ENCODE assay signal across 28 cellular contexts in the genomic region with DNA sequence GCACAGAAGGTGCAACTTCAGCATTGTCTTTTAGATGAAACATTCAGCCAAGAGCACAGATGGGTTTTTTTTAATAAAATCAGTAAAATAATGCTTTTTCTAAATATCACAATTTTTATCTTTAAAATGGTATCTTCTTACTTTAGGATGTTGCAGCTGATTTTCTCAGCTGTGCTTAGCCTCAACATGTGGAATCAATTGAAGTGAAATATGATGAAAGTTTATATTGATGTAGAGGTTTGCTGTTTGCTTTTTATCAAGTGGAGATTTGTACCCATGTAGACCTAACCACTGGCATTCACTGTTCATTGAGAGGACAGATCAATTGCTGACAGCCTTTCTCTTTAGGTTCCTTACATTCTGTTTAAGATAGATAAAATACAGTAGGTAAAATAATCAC.
"Had no signal": no experiment of that assay in that cellular context is flagged by ENCODE, and none has a peak within 500 bp of the region (broad histone marks: within the 10 kb centered on the region; RNA-seq: fewer than 3 reads in every experiment).

No MANE protein-coding gene starts in this region.

- H3K27ac Mint-ChIP-seq: activated CD4-positive, alpha-beta memory T cell treated with anti-CD3 and anti-CD28 coated beads for 36 hours; activated CD4-positive, alpha-beta T cell treated with anti-CD3 and anti-CD28 coated beads for 36 hours; activated CD4-positive, alpha-beta T cell treated with anti-CD3 and anti-CD28 coated beads, Interleukin-2, amount 10 ng/mL, durations not matched to agents 24 days and 14 days; activated CD8-positive, alpha-beta memory T cell treated with anti-CD3 and anti-CD28 coated beads, Interleukin-2, amount 10 ng/mL, durations not matched to agents 7 days and 5 days; activated CD8-positive, alpha-beta T cell treated with anti-CD3 and anti-CD28 coated beads, Interleukin-2, amount 10 ng/mL, durations not matched to agents 7 days and 5 days; activated naive CD4-positive, alpha-beta T cell treated with anti-CD3 and anti-CD28 coated beads for 36 hours; activated naive CD4-positive, alpha-beta T cell treated with anti-CD3 and anti-CD28 coated beads, Interleukin-2, amount 50 U/mL, for 24 hours; activated naive CD8-positive, alpha-beta T cell treated with anti-CD3 and anti-CD28 coated beads for 36 hours; activated naive CD8-positive, alpha-beta T cell treated with anti-CD3 and anti-CD28 coated beads, Interleukin-2, amount 50 U/mL, for 24 hours; activated T-helper 1 cell treated with anti-CD3 and anti-CD28 coated beads, Interleukin-12 subunit alpha, Interleukin-12 subunit beta, Interleukin-2, Interleukin-4 antibody, amounts not matched to agents 30 ng/mL and 10 ng/mL and 1 ng/mL, durations not matched to agents 14 hours and 24 hours and 36 hours; activated T-helper 2 cell treated with anti-CD3 and anti-CD28 coated beads, Interferon-gamma antibody, Interleukin-2, Interleukin-4, amounts not matched to agents 10 μg/mL and 5 μg/mL and 100 μg/mL, durations not matched to agents 14 hours and 24 hours and 36 hours; endodermal cell had no signal

- H3K4me1 ChIP-seq: body of pancreas, foreskin keratinocyte, gastrocnemius medialis had no signal

- H3K36me3 ChIP-seq: gastrocnemius medialis had no signal

- ATAC-seq: activated CD4-positive, alpha-beta T cell treated with anti-CD3 and anti-CD28 coated beads for 36 hours; activated CD8-positive, alpha-beta memory T cell treated with anti-CD3 and anti-CD28 coated beads, Interleukin-2, amount 10 ng/mL, durations not matched to agents 7 days and 5 days; activated CD8-positive, alpha-beta T cell treated with anti-CD3 and anti-CD28 coated beads, Interleukin-2, amount 10 ng/mL, durations not matched to agents 7 days and 5 days; activated naive CD8-positive, alpha-beta T cell treated with anti-CD3 and anti-CD28 coated beads, Interleukin-2, amount 50 U/mL, for 24 hours; body of pancreas; esophagus mucosa; foreskin keratinocyte; gastrocnemius medialis; heart left ventricle had no signal

- H3K4me3 Mint-ChIP-seq: activated CD4-positive, alpha-beta memory T cell treated with anti-CD3 and anti-CD28 coated beads for 36 hours; activated CD4-positive, alpha-beta T cell treated with anti-CD3 and anti-CD28 coated beads for 36 hours; activated CD4-positive, alpha-beta T cell treated with anti-CD3 and anti-CD28 coated beads, Interleukin-2, amount 10 ng/mL, durations not matched to agents 24 days and 14 days; activated CD8-positive, alpha-beta memory T cell treated with anti-CD3 and anti-CD28 coated beads, Interleukin-2, amount 10 ng/mL, durations not matched to agents 7 days and 5 days; activated CD8-positive, alpha-beta T cell treated with anti-CD3 and anti-CD28 coated beads, Interleukin-2, amount 10 ng/mL, durations not matched to agents 7 days and 5 days; activated naive CD4-positive, alpha-beta T cell treated with anti-CD3 and anti-CD28 coated beads for 36 hours; activated naive CD4-positive, alpha-beta T cell treated with anti-CD3 and anti-CD28 coated beads, Interleukin-2, amount 50 U/mL, for 24 hours; activated naive CD8-positive, alpha-beta T cell treated with anti-CD3 and anti-CD28 coated beads for 36 hours; activated naive CD8-positive, alpha-beta T cell treated with anti-CD3 and anti-CD28 coated beads, Interleukin-2, amount 50 U/mL, for 24 hours; activated T-helper 1 cell treated with anti-CD3 and anti-CD28 coated beads, Interleukin-12 subunit alpha, Interleukin-12 subunit beta, Interleukin-2, Interleukin-4 antibody, amounts not matched to agents 30 ng/mL and 10 ng/mL and 1 ng/mL, durations not matched to agents 14 hours and 24 hours and 36 hours; endodermal cell had no signal

- H3K27ac ChIP-seq: body of pancreas, foreskin keratinocyte, gastrocnemius medialis, heart left ventricle had no signal

- DNase-seq: activated CD4-positive, alpha-beta memory T cell treated with anti-CD3 and anti-CD28 coated beads for 36 hours; activated CD4-positive, alpha-beta T cell treated with anti-CD3 and anti-CD28 coated beads for 36 hours; activated CD4-positive, alpha-beta T cell treated with anti-CD3 and anti-CD28 coated beads, Interleukin-2, amount 10 ng/mL, durations not matched to agents 24 days and 14 days; activated CD4-positive, CD25-positive, alpha-beta regulatory T cell; activated CD4-positive, CD25-positive, alpha-beta regulatory T cell treated with anti-CD3 and anti-CD28 coated beads, Interleukin-2, amount 50 U/mL, for 72 hours; activated CD8-positive, alpha-beta memory T cell treated with anti-CD3 and anti-CD28 coated beads, Interleukin-2, amount 10 ng/mL, durations not matched to agents 7 days and 5 days; activated CD8-positive, alpha-beta memory T cell treated with anti-CD3 and anti-CD28 coated beads, Interleukin-2, amount 50 U/mL, for 4 hours; activated CD8-positive, alpha-beta T cell treated with anti-CD3 and anti-CD28 coated beads, Interleukin-2, amount 10 ng/mL, durations not matched to agents 7 days and 5 days; activated effector memory CD4-positive, alpha-beta T cell treated with anti-CD3 and anti-CD28 coated beads, Interleukin-2, amount 50 U/mL, for 16 hours; activated naive CD4-positive, alpha-beta T cell treated with anti-CD3 and anti-CD28 coated beads for 36 hours; activated naive CD8-positive, alpha-beta T cell treated with anti-CD3 and anti-CD28 coated beads for 36 hours; activated naive CD8-positive, alpha-beta T cell treated with anti-CD3 and anti-CD28 coated beads, Interleukin-2, amount 50 U/mL, for 24 hours; activated T-cell treated with anti-CD3 and anti-CD28 coated beads, Interleukin-2, amount 50 U/mL, for 1 hour; activated T-cell treated with anti-CD3 and anti-CD28 coated beads, Interleukin-2, amount 50 U/mL, for 48 hours; body of pancreas; caudate nucleus; cortex of kidney; effector memory CD4-positive, alpha-beta T cell; endodermal cell; gastrocnemius medialis; glutamatergic neuron; heart left ventricle; T-helper 2 cell had no signal

- H3K9me3 ChIP-seq: body of pancreas, gastrocnemius medialis, heart left ventricle had no signal

- H3K4me1 Mint-ChIP-seq: activated CD4-positive, alpha-beta T cell treated with anti-CD3 and anti-CD28 coated beads for 36 hours; activated CD4-positive, alpha-beta T cell treated with anti-CD3 and anti-CD28 coated beads, Interleukin-2, amount 10 ng/mL, durations not matched to agents 24 days and 14 days; activated CD8-positive, alpha-beta memory T cell treated with anti-CD3 and anti-CD28 coated beads, Interleukin-2, amount 10 ng/mL, durations not matched to agents 7 days and 5 days; activated naive CD4-positive, alpha-beta T cell treated with anti-CD3 and anti-CD28 coated beads, Interleukin-2, amount 50 U/mL, for 24 hours; activated naive CD8-positive, alpha-beta T cell treated with anti-CD3 and anti-CD28 coated beads for 36 hours; activated naive CD8-positive, alpha-beta T cell treated with anti-CD3 and anti-CD28 coated beads, Interleukin-2, amount 50 U/mL, for 24 hours had no signal

- H3K27me3 ChIP-seq: body of pancreas, foreskin keratinocyte, gastrocnemius medialis, heart left ventricle had no signal

- H3K27me3 Mint-ChIP-seq: activated CD4-positive, alpha-beta memory T cell treated with anti-CD3 and anti-CD28 coated beads for 36 hours; activated CD4-positive, alpha-beta T cell treated with anti-CD3 and anti-CD28 coated beads for 36 hours; activated CD4-positive, alpha-beta T cell treated with anti-CD3 and anti-CD28 coated beads, Interleukin-2, amount 10 ng/mL, durations not matched to agents 24 days and 14 days; activated CD8-positive, alpha-beta memory T cell treated with anti-CD3 and anti-CD28 coated beads, Interleukin-2, amount 10 ng/mL, durations not matched to agents 7 days and 5 days; activated naive CD4-positive, alpha-beta T cell treated with anti-CD3 and anti-CD28 coated beads, Interleukin-2, amount 50 U/mL, for 24 hours; activated naive CD8-positive, alpha-beta T cell treated with anti-CD3 and anti-CD28 coated beads for 36 hours; activated naive CD8-positive, alpha-beta T cell treated with anti-CD3 and anti-CD28 coated beads, Interleukin-2, amount 50 U/mL, for 24 hours had no signal

- H3K4me3 ChIP-seq: body of pancreas, gastrocnemius medialis, heart left ventricle had no signal

- H3K9me3 Mint-ChIP-seq: activated CD4-positive, alpha-beta memory T cell treated with anti-CD3 and anti-CD28 coated beads for 36 hours; activated CD4-positive, alpha-beta T cell treated with anti-CD3 and anti-CD28 coated beads, Interleukin-2, amount 10 ng/mL, durations not matched to agents 24 days and 14 days; activated naive CD4-positive, alpha-beta T cell treated with anti-CD3 and anti-CD28 coated beads for 36 hours; activated naive CD4-positive, alpha-beta T cell treated with anti-CD3 and anti-CD28 coated beads, Interleukin-2, amount 50 U/mL, for 24 hours; activated naive CD8-positive, alpha-beta T cell treated with anti-CD3 and anti-CD28 coated beads for 36 hours; activated naive CD8-positive, alpha-beta T cell treated with anti-CD3 and anti-CD28 coated beads, Interleukin-2, amount 50 U/mL, for 24 hours; activated T-helper 1 cell treated with anti-CD3 and anti-CD28 coated beads, Interleukin-12 subunit alpha, Interleukin-12 subunit beta, Interleukin-2, Interleukin-4 antibody, amounts not matched to agents 30 ng/mL and 10 ng/mL and 1 ng/mL, durations not matched to agents 14 hours and 24 hours and 36 hours; activated T-helper 2 cell treated with anti-CD3 and anti-CD28 coated beads, Interferon-gamma antibody, Interleukin-2, Interleukin-4, amounts not matched to agents 10 μg/mL and 5 μg/mL and 100 μg/mL, durations not matched to agents 14 hours and 24 hours and 36 hours; endodermal cell had no signal
